Comparison of ENCODE assay signal across 9 cellular contexts in the genomic region with DNA sequence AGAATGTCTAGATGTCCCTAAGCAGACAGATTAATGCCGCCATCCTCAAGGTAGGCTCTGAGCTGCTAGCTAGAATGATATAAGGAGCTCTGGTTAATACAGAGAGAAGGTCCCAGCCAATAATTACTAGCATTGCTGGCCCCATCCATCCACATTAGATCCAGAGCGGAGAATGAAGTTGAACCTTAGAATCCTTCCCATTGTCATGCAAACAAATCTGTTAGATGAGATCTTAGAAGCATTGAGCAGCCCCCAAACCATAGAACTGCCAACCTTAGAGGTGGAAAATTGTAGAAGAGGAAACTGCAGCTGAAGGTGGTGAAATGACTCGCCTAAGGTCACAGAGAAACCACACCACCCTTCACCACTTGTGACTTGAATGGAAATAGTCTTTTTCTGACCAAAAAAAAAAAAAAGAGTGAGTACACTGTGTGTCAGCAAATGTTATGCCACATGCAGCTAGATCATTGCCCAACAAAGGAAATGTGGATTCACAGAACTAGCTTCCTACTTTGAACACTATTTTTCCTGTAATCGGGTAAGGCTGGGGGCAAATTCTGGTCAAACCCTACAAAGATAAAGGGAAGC.
A peak's percentile ranks its signal among the peaks of the same experiment; 100 is the strongest.
DNase-seq lines count a peak whose midpoint lies in the region; ATAC-seq and TF ChIP-seq lines count a peak whose summit lies in the region.
"Had no signal": no experiment of that assay in that cellular context is flagged by ENCODE, and none has a peak within 500 bp of the region (broad histone marks: within the 10 kb centered on the region; RNA-seq: fewer than 3 reads in every experiment).

No MANE protein-coding gene starts in this region.

- H3K27me3 Mint-ChIP-seq in activated naive CD8-positive, alpha-beta T cell treated with anti-CD3 and anti-CD28 coated beads, Interleukin-2, amount 10 ng/mL, durations not matched to agents 7 days and 5 days: no peaks in the 10 kb centered on the region
- H3K27me3 Mint-ChIP-seq in nephron progenitor cell (ENCODE audit: low read depth, poor library complexity): peaks cover 8% of the 10 kb centered on the region

- peak overlapping the region; percentile 3 for H3K27ac Mint-ChIP-seq in activated naive CD8-positive, alpha-beta T cell treated with anti-CD3 and anti-CD28 coated beads, Interleukin-2, amount 10 ng/mL, durations not matched to agents 7 days and 5 days
- H3K27ac Mint-ChIP-seq in nephron progenitor cell: no peak overlapping the region

- no peaks in the 10 kb centered on the region for H3K9me2 ChIP-seq in OCI-LY7 (ENCODE audit: insufficient read depth, low read length)

- no peaks in the 10 kb centered on the region for H3K36me3 ChIP-seq in OCI-LY7 (ENCODE audit: insufficient read depth, low read length)

- ATAC-seq in GM21381 (IDR thresholded peaks at IDR 0.05; ENCODE audit: unreplicated experiment) (peak; percentile 79), HG03575 (IDR thresholded peaks at IDR 0.05; ENCODE audit: extremely low read depth, insufficient number of reproducible peaks, low FRiP score, unreplicated experiment) (peak; percentile 40), sciatic nerve (peak; percentile 69)
- ATAC-seq in activated naive CD8-positive, alpha-beta T cell treated with anti-CD3 and anti-CD28 coated beads, Interleukin-2, amount 10 ng/mL, durations not matched to agents 7 days and 5 days (ENCODE audit: low read depth): peak; percentile 85
- ATAC-seq: body of pancreas had no signal

- peaks cover 16% of the 10 kb centered on the region for H3K9me3 Mint-ChIP-seq in activated naive CD8-positive, alpha-beta T cell treated with anti-CD3 and anti-CD28 coated beads, Interleukin-2, amount 10 ng/mL, durations not matched to agents 7 days and 5 days
- peaks cover 16% of the 10 kb centered on the region for H3K9me3 Mint-ChIP-seq in nephron progenitor cell

- no peaks in the 10 kb centered on the region for H3K79me2 ChIP-seq in OCI-LY7 (ENCODE audit: insufficient read depth, low read depth, low read length)

- H3K27ac ChIP-seq in OCI-LY7 (ENCODE audit: low read depth, low read length, poor library complexity, severe bottlenecking): no peak overlapping the region

- no peak overlapping the region for H3K4me3 ChIP-seq in OCI-LY7 (ENCODE audit: low read depth, low read length, poor library complexity, severe bottlenecking)
- H3K4me3 ChIP-seq: body of pancreas had no signal

- no peaks in the 10 kb centered on the region for H3K4me1 ChIP-seq in OCI-LY7 (ENCODE audit: insufficient read depth, low read length, poor library complexity, severe bottlenecking)

- no peak for TF ChIP-seq CTCF in OCI-LY7 (conservative IDR thresholded peaks at IDR 0.05; ENCODE audit: low read length)
- TF ChIP-seq CTCF in nephron progenitor cell (IDR thresholded peaks at IDR 0.05): no peak

- POLR2A ChIA-PET in activated naive CD8-positive, alpha-beta T cell treated with anti-CD3 and anti-CD28 coated beads, Interleukin-2, amount 10 ng/mL, durations not matched to agents 7 days and 5 days (lab: Charles Lee): interaction anchor here (0.7 to 1.4 kb wide), 4 partner anchors 12 to 243 kb away, joined by 3 to 10 read pairs (median 3); no protein-coding TSS in a partner anchor
- POLR2A ChIA-PET in OCI-LY7 (lab: Charles Lee): interaction anchor here (1.1 kb wide), 1 partner anchor 329 kb away, joined by 3 read pairs; no protein-coding TSS in a partner anchor

- intact Hi-C loops in sciatic nerve (cut with DNase I): no loop called here
- intact Hi-C loops in OCI-LY7 (cut with micrococcal nuclease; ENCODE audit: unreplicated experiment): no loop called here

- H3K36me3 Mint-ChIP-seq in activated naive CD8-positive, alpha-beta T cell treated with anti-CD3 and anti-CD28 coated beads, Interleukin-2, amount 10 ng/mL, durations not matched to agents 7 days and 5 days: peaks cover 20% of the 10 kb centered on the region
- no peaks in the 10 kb centered on the region for H3K36me3 Mint-ChIP-seq in nephron progenitor cell (ENCODE audit: low read depth)

- peak overlapping the region; percentile 12 for H3K4me3 Mint-ChIP-seq in activated naive CD8-positive, alpha-beta T cell treated with anti-CD3 and anti-CD28 coated beads, Interleukin-2, amount 10 ng/mL, durations not matched to agents 7 days and 5 days
- H3K4me3 Mint-ChIP-seq in nephron progenitor cell: no peak overlapping the region

- H2AFZ ChIP-seq in OCI-LY7 (ENCODE audit: low read length): no peak overlapping the region

- H3K4me1 Mint-ChIP-seq in activated naive CD8-positive, alpha-beta T cell treated with anti-CD3 and anti-CD28 coated beads, Interleukin-2, amount 10 ng/mL, durations not matched to agents 7 days and 5 days: peaks cover 37% of the 10 kb centered on the region
- H3K4me1 Mint-ChIP-seq in nephron progenitor cell: peaks cover 21% of the 10 kb centered on the region

- DNase-seq in EL (peak; percentile 55), sciatic nerve (ENCODE audit: low spot score) (no peak), OCI-LY7 (ENCODE audit: low spot score) (no peak), NCI-H510A treated with DMSO at 0.1 percent for 48 hours (lab: John Stamatoyannopoulos, UW) (no peak), nephron progenitor cell (no peak)
- no peak for DNase-seq in activated naive CD8-positive, alpha-beta T cell treated with anti-CD3 and anti-CD28 coated beads, Interleukin-2, amount 10 ng/mL, durations not matched to agents 7 days and 5 days

- H4K20me1 ChIP-seq in OCI-LY7 (ENCODE audit: insufficient read depth, low read length): no peaks in the 10 kb centered on the region

- no peak overlapping the region for H3K4me2 ChIP-seq in OCI-LY7 (ENCODE audit: low read length)

- H3K9me3 ChIP-seq in OCI-LY7 (ENCODE audit: low read length): no peaks in the 10 kb centered on the region
- H3K9me3 ChIP-seq: body of pancreas had no signal

- CTCF ChIA-PET in OCI-LY7 (lab: Charles Lee; ENCODE audit: unreplicated experiment): no interaction called here

- no TSS peak for BruUV-seq in OCI-LY7 (replicated peaks; lab: Mats Ljungman, UMichigan)
